1 cellular context compared by ENCODE assay signal in the genomic region with DNA sequence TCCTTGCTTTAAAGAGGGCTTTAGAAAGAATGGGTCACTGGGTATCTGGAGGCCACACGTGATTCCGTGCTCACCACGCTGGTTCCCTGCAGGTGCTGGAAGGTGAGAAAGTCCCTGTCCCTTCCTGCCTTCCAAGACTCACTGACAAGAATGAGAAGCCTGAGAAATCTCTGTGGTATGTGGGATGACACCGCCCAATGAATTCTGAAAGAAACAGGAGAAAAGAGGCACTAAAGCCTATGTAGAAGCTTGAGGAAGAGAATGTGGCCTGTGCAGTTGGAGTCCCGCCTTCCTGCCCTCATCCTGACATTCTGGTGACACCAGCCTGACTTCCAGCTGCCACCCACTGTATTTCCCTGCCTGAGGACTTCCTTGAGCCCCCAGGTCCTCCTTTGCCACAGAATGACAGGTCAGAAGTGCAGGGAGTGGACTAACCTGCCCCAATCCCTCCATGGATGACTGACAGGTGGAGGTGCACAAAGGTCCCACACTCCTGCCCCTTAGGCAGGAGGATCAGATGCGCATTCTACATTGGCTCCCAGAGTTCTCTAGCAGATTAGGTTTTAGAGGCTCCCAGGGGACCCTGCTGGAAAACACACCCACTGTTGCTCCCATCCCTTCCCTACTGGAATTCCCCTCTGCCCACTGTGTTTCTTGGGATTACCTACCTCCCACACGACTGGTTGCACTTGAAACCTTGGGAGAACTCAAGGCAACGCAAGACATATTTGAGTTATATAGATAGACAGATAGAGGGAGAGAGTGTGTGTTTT.
TF ChIP-seq lines count a peak whose summit lies in the region.

No MANE protein-coding gene starts in this region.

TF ChIP-seq in K562, 482 proteins besides CTCF, POLR2A, EP300 and RAD21:
- TF ChIP-seq PKNOX1 (IDR thresholded peaks at IDR 0.05) = peak; percentile 41; the same call in 1 of the 2 replicates
- no peak for TF ChIP-seq HNRNPUL1 (IDR thresholded peaks at IDR 0.05; ENCODE audit: low read length)
